8 cellular contexts compared by ENCODE assay signal in the genomic region with DNA sequence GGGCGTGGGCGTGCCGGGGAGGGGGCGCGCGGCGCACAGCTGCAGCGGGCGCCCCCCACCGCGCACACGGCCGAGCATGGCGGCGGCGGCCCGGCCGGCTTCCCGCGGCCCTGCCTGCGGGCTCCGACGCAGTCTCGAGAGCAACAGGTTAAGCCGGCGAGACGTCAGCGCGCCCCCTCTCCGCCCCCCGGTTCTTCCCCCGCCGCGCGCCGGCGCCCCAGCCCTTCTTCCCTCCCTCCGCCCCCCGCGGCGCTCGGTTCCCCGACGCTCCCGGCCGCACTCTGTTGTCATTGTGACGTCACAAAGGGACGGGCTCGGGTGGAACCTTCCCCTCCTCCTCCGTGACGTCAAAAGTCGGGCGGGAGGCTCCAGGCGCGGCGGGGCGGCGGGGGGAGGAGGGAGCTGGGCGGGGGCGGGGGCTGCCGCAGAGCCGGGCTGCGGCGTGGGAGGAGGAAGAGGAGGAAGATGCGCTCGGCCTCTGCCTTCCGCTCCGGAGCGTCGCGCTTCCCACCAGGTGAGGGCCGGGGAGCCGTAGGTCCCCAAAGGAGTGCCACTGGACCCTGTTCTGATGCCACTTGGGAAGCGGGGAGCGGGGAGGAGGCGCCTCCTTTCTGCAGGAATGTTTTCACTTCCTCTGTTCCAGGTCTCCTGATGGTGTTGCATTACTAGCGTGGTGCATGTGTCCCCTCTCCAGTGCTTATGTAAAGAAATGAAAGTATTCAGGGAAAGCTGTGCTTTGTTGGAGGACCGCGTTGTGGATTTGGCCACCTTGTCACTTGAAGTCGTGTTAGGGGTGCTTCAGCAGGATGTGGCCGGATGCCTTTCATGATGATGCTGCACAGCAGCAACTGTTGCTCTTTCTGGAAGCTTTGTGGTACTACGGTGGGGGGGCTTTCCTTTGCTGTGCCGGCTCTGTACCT. TPM values are rescaled to one million over a fixed set of nuclear protein-coding genes. Genes with fewer than 3 reads are reported as not detected.
A peak's percentile ranks its signal among the peaks of the same experiment; 100 is the strongest.
DNase-seq lines count a peak whose midpoint lies in the region; ATAC-seq, FAIRE-seq and TF ChIP-seq lines count a peak whose summit lies in the region.

No MANE protein-coding gene starts in this region.

- CTCF ChIA-PET in A549 (lab: Yijun Ruan, JAX): interaction anchor here (0.6 to 1.3 kb wide), 6 partner anchors 26 to 616 kb away, joined by 3 to 5 read pairs (median 3); no protein-coding TSS in a partner anchor
- CTCF ChIA-PET in activated CD4-positive, alpha-beta T cell treated with anti-CD3 and anti-CD28 coated beads for 36 hours (lab: Charles Lee): no interaction called here

- peak overlapping the region; percentile 99 to 100 for H3K27ac ChIP-seq in A549

- DNase-seq in A549 (ENCODE audit: low read depth in 1 of 2, low spot score in 1 of 2) (peak; percentile 84 to 96), NCI-H510A treated with DMSO at 0.1 percent for 48 hours (lab: John Stamatoyannopoulos, UW) (peak; percentile 78), chondrocyte (ENCODE audit: low spot score) (peak; percentile 94), kidney tubule cell (ENCODE audit: low spot score) (peak; percentile 94)
- peak; percentile 98 for DNase-seq in activated CD4-positive, alpha-beta T cell treated with anti-CD3 and anti-CD28 coated beads for 36 hours
- peak; percentile 97 for DNase-seq in stimulated activated CD4-positive, alpha-beta T cell treated with anti-CD3 and anti-CD28 coated beads, Interleukin-15, amount 100 ng/mL, for 24 hours

- intact Hi-C loops in activated CD4-positive, alpha-beta T cell treated with anti-CD3 and anti-CD28 coated beads for 36 hours (cut with DNase I, micrococcal nuclease): loop anchor here (1.0 to 10.0 kb wide), 18 partner anchors 116 to 1631 kb away; partner anchors contain the start of genes CD83 (in 1 of the 2) and NOL7 (in 1 of the 2)

- peak overlapping the region; percentile 91 for H3K4me3 Mint-ChIP-seq in activated CD4-positive, alpha-beta T cell treated with anti-CD3 and anti-CD28 coated beads for 36 hours
- peak overlapping the region; percentile 78 for H3K4me3 Mint-ChIP-seq in chondrocyte (ENCODE audit: unreplicated experiment)

- peak overlapping the region; percentile 89 for H3K4me3 ChIP-seq in A549

- peak; percentile 12 to 47; a peak in 4 of 5 replicates for TF ChIP-seq RAD21 in A549 (conservative IDR thresholded peaks at IDR 0.05 in 1 of 2, IDR thresholded peaks at IDR 0.05 in 1 of 2)

- no peaks in the 10 kb centered on the region for H3K27me3 Mint-ChIP-seq in activated CD4-positive, alpha-beta T cell treated with anti-CD3 and anti-CD28 coated beads for 36 hours
- no peaks in the 10 kb centered on the region for H3K27me3 Mint-ChIP-seq in chondrocyte (ENCODE audit: low read depth)

- H3K27ac Mint-ChIP-seq in activated CD4-positive, alpha-beta T cell treated with anti-CD3 and anti-CD28 coated beads for 36 hours: peak overlapping the region; percentile 100
- peak overlapping the region; percentile 97 for H3K27ac Mint-ChIP-seq in chondrocyte (ENCODE audit: unreplicated experiment)

- in situ Hi-C loops in GM18951 (cut with MboI; ENCODE audit: low sequenced_read_pairs, unreplicated experiment): no loop called here

- H3K4me2 ChIP-seq in A549: peak overlapping the region; percentile 93

- no peak for FAIRE-seq in A549 (lab: Jason Lieb, UNC)

- TF ChIP-seq EP300 in A549 (IDR thresholded peaks at IDR 0.05): peak in 1 of 2 experiments; percentile 28; a peak in 1 of 5 replicates

- TF ChIP-seq POLR2A in A549 (IDR thresholded peaks at IDR 0.05; ENCODE audit: low read length): peak; percentile 48
- peak; percentile 59 for TF ChIP-seq POLR2A in GM18951 (IDR thresholded peaks at IDR 0.05; ENCODE audit: extremely low read depth, insufficient read depth, insufficient read length)

- TF ChIP-seq CTCF in A549 (IDR thresholded peaks at IDR 0.05) (no peak; the same call in 2 of the 3 replicates), chondrocyte (IDR thresholded peaks at IDR 0.05) (peak; percentile 76)

- POLR2A ChIA-PET in A549 (lab: Yijun Ruan, JAX): interaction anchor here (0.5 to 1.0 kb wide), 2 partner anchors 140 to 376 kb away, joined by 3 to 4 read pairs; no protein-coding TSS in a partner anchor
- POLR2A ChIA-PET in activated CD4-positive, alpha-beta T cell treated with anti-CD3 and anti-CD28 coated beads for 36 hours (lab: Charles Lee): interaction anchor here (0.5 to 1.3 kb wide), 5 partner anchors 52 to 515 kb away, joined by 3 to 6 read pairs (median 4); no protein-coding TSS in a partner anchor

- no peaks in the 10 kb centered on the region for H3K9me3 Mint-ChIP-seq in activated CD4-positive, alpha-beta T cell treated with anti-CD3 and anti-CD28 coated beads for 36 hours (ENCODE audit: low read depth)
- H3K9me3 Mint-ChIP-seq in chondrocyte (ENCODE audit: low read depth): no peaks in the 10 kb centered on the region

- H3K9me3 ChIP-seq in A549: no peaks in the 10 kb centered on the region

- peaks cover 12% of the 10 kb centered on the region; the same call in 2 of the 3 replicates for H3K4me1 ChIP-seq in A549

- H3K36me3 Mint-ChIP-seq in activated CD4-positive, alpha-beta T cell treated with anti-CD3 and anti-CD28 coated beads for 36 hours (ENCODE audit: low read depth): peaks cover 61% of the 10 kb centered on the region
- no peaks in the 10 kb centered on the region for H3K36me3 Mint-ChIP-seq in chondrocyte (ENCODE audit: low read depth)

- H3K4me1 Mint-ChIP-seq in activated CD4-positive, alpha-beta T cell treated with anti-CD3 and anti-CD28 coated beads for 36 hours: peaks cover 51% of the 10 kb centered on the region
- peaks cover 37% of the 10 kb centered on the region for H3K4me1 Mint-ChIP-seq in chondrocyte (ENCODE audit: low read depth)

- WGBS in A549 (ENCODE audit: missing lambda C conversion rate): under 1% methylated on average over 15 of the region's 83 CpGs

- ATAC-seq in A549 (peak; percentile 57 to 60), HG03342 (IDR thresholded peaks at IDR 0.05; ENCODE audit: unreplicated experiment) (peak; percentile 36)
- peak; percentile 42 for ATAC-seq in activated CD4-positive, alpha-beta T cell treated with anti-CD3 and anti-CD28 coated beads for 36 hours

TF ChIP-seq in A549, 52 proteins besides CTCF, POLR2A, EP300 and RAD21:
- TF ChIP-seq FOSB (CRISPR knock-in tag; IDR thresholded peaks at IDR 0.05): no peak
- TF ChIP-seq, protein P1, sequence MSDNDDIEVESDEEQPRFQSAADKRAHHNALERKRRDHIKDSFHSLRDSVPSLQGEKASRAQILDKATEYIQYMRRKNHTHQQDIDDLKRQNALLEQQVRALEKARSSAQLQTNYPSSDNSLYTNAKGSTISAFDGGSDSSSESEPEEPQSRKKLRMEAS (IDR thresholded peaks at IDR 0.05): peak; percentile 44; the same call in 1 of the 2 replicates
- TF ChIP-seq JUN (IDR thresholded peaks at IDR 0.05): peak; percentile 19 to 70; a peak in 2 of 5 replicates
- TF ChIP-seq SMC3 (IDR thresholded peaks at IDR 0.05): 0 out of 3 replicates have a peak, but pooled peaks have one; percentile 16

RNA-seq across cellular contexts. Expression of gene JARID2, which starts 2.8 kb away (rescaled TPM):
- polyA plus RNA-seq in A549 (2011; rRNA removed) (8.3 and 10.0 TPM in 2 replicates), A549 (2017; fragmentation: RNase III; extraction: RNeasy Plus Mini Kit Qiagen cat#74134 plus additional on column Dnase treatment) (6.7 to 7.8 TPM (median 7.3 TPM) in 3 replicates)
- polyA plus RNA-seq in A549 (2012; cell fraction: cytosol; rRNA removed): 4.1 and 4.4 TPM in 2 replicates
- polyA plus RNA-seq in A549 (2012; cell fraction: nucleus; rRNA removed): 5.8 and 6.1 TPM in 2 replicates
- polyA minus RNA-seq in A549 (2011; rRNA and poly(A)+ RNA removed): 11.8 and 13.0 TPM in 2 replicates
- total RNA-seq in activated CD4-positive, alpha-beta T cell treated with anti-CD3 and anti-CD28 coated beads for 36 hours: 10 to 100 TPM; 43.0 to 48.6 TPM
- total RNA-seq in chondrocyte: 7.7 to 10.2 TPM (median 9.9 TPM) in 3 replicates

Comparison
In these comparisons a context has a peak if more than half of its experiments do, and no peak if none do; other contexts are left out.
1. Peak in every context shown above with its lines: DNase-seq, ATAC-seq, H3K4me3 ChIP-seq and H3K27ac ChIP-seq.